Comparison of ENCODE assay signal across 1 cellular context in genomic region chr12:111368291-111368683, GRCh38.
TF ChIP-seq lines count a peak whose summit lies in the region.

No MANE protein-coding gene starts in this region.

TF ChIP-seq in GM12878, 131 proteins besides CTCF, POLR2A, EP300 and RAD21 (continued from another document):
- TF ChIP-seq E2F8 (IDR thresholded peaks at IDR 0.05; ENCODE audit: low read depth, partially characterized antibody) (no peak), ZBTB40 (IDR thresholded peaks at IDR 0.05; ENCODE audit: borderline replicate concordance) (no peak), MLLT1 (IDR thresholded peaks at IDR 0.05) (no peak), SUZ12 (IDR thresholded peaks at IDR 0.05; ENCODE audit: unreplicated experiment) (no peak), SUPT20H (IDR thresholded peaks at IDR 0.05; ENCODE audit: borderline replicate concordance, control insufficient read depth, low read depth, low read length) (no peak)
- TF ChIP-seq, protein P1, sequence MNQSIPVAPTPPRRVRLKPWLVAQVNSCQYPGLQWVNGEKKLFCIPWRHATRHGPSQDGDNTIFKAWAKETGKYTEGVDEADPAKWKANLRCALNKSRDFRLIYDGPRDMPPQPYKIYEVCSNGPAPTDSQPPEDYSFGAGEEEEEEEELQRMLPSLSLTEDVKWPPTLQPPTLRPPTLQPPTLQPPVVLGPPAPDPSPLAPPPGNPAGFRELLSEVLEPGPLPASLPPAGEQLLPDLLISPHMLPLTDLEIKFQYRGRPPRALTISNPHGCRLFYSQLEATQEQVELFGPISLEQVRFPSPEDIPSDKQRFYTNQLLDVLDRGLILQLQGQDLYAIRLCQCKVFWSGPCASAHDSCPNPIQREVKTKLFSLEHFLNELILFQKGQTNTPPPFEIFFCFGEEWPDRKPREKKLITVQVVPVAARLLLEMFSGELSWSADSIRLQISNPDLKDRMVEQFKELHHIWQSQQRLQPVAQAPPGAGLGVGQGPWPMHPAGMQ (IDR thresholded peaks at IDR 0.05; ENCODE audit: borderline replicate concordance) = no peak
- TF ChIP-seq, protein P2, sequence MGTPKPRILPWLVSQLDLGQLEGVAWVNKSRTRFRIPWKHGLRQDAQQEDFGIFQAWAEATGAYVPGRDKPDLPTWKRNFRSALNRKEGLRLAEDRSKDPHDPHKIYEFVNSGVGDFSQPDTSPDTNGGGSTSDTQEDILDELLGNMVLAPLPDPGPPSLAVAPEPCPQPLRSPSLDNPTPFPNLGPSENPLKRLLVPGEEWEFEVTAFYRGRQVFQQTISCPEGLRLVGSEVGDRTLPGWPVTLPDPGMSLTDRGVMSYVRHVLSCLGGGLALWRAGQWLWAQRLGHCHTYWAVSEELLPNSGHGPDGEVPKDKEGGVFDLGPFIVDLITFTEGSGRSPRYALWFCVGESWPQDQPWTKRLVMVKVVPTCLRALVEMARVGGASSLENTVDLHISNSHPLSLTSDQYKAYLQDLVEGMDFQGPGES (IDR thresholded peaks at IDR 0.05) = no peak
